Comparison of ENCODE assay signal across 10 cellular contexts in the genomic region with DNA sequence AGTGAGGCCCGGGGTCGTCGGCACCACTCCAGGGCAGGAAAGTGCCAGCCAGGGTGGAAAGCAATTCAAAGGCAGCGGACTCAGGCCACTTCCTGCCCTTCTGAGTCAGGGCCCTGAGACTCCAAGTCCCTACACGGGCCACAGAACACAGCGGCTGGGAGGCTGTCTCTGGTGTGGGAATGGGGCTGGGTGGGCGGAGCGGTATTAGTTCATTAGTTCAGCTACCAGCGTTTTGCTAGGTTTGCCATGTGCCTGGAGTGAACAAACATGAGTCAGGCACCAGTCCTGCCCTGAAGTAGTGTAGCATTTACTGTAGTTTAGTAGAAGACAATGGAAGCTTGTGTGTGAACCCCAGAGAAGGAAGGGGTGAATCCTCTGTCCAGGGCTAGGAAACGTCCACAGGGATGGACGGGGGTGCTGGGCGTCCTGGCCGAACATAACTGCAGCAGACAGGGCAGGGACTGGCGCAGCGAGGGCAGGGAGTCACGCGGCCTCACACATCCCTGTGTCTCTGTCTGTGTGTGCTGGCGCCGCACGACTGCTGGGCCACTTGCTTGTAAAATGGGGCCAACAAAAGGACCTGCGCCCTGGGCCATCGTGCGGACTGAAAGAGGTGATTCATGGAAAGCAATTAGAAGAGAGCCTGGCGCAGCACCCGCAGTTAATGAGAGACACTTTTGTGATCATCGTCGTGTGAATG.
DNase-seq lines count a peak whose midpoint lies in the region; ATAC-seq and TF ChIP-seq lines count a peak whose summit lies in the region.
"Had no signal": no experiment of that assay in that cellular context is flagged by ENCODE, and none has a peak within 500 bp of the region (broad histone marks: within the 10 kb centered on the region; RNA-seq: fewer than 3 reads in every experiment).

No MANE protein-coding gene starts in this region.

- ATAC-seq in HG03159 (IDR thresholded peaks at IDR 0.05; ENCODE audit: unreplicated experiment): no peak

- no peaks in the 10 kb centered on the region for H3K36me3 ChIP-seq in SJSA1
- H3K36me3 ChIP-seq: vagina had no signal

- H3K4me3 ChIP-seq in HFF-Myc (replicated peaks; ENCODE audit: low read depth, low read length) (no peak overlapping the region), SJSA1 (no peak overlapping the region)
- H3K4me3 ChIP-seq: vagina had no signal

- intact Hi-C loops in head of caudate nucleus (cut with DNase I): loop anchor here (10.0 kb wide), 1 partner anchor 190 kb away; a partner anchor contains a TSS

- DNase-seq in AG08396 (ENCODE audit: low spot score) (peak; percentile 70), HFF-Myc (ENCODE audit: extremely low read depth, low read depth) (peak; percentile 59), SJSA1 (ENCODE audit: low read depth in 1 of 2, low spot score in 2 of 2) (peak; percentile 57 to 86), head of caudate nucleus (peak in 40 of 42 donors; percentile 22 to 87 (median 56)), cortex of kidney (lab: John Stamatoyannopoulos, UW) (no peak), DMS79 treated with DMSO at 0.1 percent for 48 hours (lab: John Stamatoyannopoulos, UW) (no peak), osteocyte (ENCODE audit: extremely low spot score, unreplicated experiment) (no peak)
- DNase-seq: GDM1 had no signal

- H3K27me3 Mint-ChIP-seq in osteocyte (ENCODE audit: unreplicated experiment): peaks cover 19% of the 10 kb centered on the region

- H3K27ac Mint-ChIP-seq in osteocyte (ENCODE audit: unreplicated experiment): no peak overlapping the region

- peaks cover 4% of the 10 kb centered on the region; the same call in 1 of the 2 replicates for H3K27me3 ChIP-seq in SJSA1 (replicated peaks)
- H3K27me3 ChIP-seq: vagina had no signal

- H3K36me3 Mint-ChIP-seq in osteocyte (ENCODE audit: unreplicated experiment): no peaks in the 10 kb centered on the region

- peaks cover 20% of the 10 kb centered on the region for H3K4me1 Mint-ChIP-seq in osteocyte (ENCODE audit: unreplicated experiment)

- TF ChIP-seq CTCF in HFF-Myc (IDR thresholded peaks at IDR 0.05; ENCODE audit: low read depth, low read length, missing control alignments): no peak
- TF ChIP-seq CTCF in osteocyte (IDR thresholded peaks at IDR 0.05): no peak

- no peaks in the 10 kb centered on the region for H3K9me3 ChIP-seq in SJSA1 (replicated peaks)
- H3K9me3 ChIP-seq: vagina had no signal

- no peak overlapping the region for H3K4me3 Mint-ChIP-seq in osteocyte (ENCODE audit: unreplicated experiment)

- H3K9me3 Mint-ChIP-seq in osteocyte (ENCODE audit: unreplicated experiment): no peaks in the 10 kb centered on the region

- H3K27ac ChIP-seq in SJSA1: peak overlapping the region; percentile 43
- H3K27ac ChIP-seq: vagina had no signal

- H3K4me1 ChIP-seq in SJSA1 (replicated peaks): peaks cover 26% of the 10 kb centered on the region

Comparison
In these comparisons a context has a peak if more than half of its experiments do, and no peak if none do; other contexts are left out.
1. DNase-seq: peak in AG08396 (single experiment), HFF-Myc (single experiment), SJSA1 (2 of 2) and head of caudate nucleus (40 of 42); none in cortex of kidney (single experiment), DMS79 treated with DMSO at 0.1 percent for 48 hours (single experiment) and osteocyte (single experiment).